7 cellular contexts compared by ENCODE assay signal in the genomic region with DNA sequence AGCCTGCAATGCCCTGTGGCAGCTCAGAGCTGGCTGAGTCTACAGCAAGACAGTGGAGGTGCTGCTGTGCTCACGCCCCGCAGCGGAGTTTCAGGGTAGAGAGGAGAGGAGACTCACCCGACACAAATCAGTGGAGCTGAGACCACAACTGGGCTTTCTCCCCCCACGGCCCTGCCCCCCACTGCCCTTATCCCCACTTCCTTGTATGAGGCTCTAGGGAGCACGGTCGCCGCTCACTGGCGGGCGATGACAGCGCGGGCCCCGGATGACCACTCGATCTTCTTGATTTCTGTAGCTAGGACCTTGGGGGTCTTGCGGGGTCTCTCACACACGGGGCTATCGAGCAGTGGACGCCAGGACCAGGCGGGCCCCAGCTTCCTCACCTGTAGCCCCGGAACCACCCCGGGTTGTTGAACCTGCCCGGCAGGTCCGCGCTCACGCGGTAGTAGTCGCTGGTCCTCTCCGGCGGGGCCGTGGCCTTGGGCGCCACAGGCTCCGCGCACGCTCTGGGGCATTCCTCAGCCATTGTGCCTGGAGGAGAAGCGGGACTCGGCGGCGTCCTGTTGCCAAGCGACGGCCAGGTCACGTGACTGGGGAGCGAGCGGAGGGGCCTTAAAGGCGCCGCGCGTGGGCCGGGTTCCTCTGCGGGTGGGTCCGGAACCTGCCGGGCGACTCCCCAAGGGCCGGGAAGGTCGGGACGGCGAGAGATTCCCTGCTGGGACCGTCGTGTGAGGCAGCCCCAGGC.
DNase-seq lines count a peak whose midpoint lies in the region; ATAC-seq lines count a peak whose summit lies in the region.

No MANE protein-coding gene starts in this region.

- peak; percentile 54 for ATAC-seq in GM18502 (IDR thresholded peaks at IDR 0.05; ENCODE audit: poor library complexity, unreplicated experiment)
- peak; percentile 40 for ATAC-seq in HG03442 (IDR thresholded peaks at IDR 0.05; ENCODE audit: unreplicated experiment)

- H3K36me3 ChIP-seq in effector memory CD4-positive, alpha-beta T cell (ENCODE audit: control insufficient read depth, insufficient read depth, low read length) = peaks cover 20% of the 10 kb centered on the region

- no peaks in the 10 kb centered on the region for H3K27me3 ChIP-seq in effector memory CD4-positive, alpha-beta T cell (replicated peaks; ENCODE audit: control insufficient read depth, insufficient read depth, low read length, poor library complexity, severe bottlenecking)

- peaks cover 24% of the 10 kb centered on the region for H3K4me1 ChIP-seq in effector memory CD4-positive, alpha-beta T cell (ENCODE audit: control insufficient read depth, insufficient read depth, low read length, poor library complexity, severe bottlenecking)

- H3K27ac ChIP-seq in effector memory CD4-positive, alpha-beta T cell (ENCODE audit: insufficient read depth, low read length, poor library complexity, severe bottlenecking) = peak overlapping the region; percentile 58

- peak overlapping the region; percentile 97 for H3K4me3 ChIP-seq in effector memory CD4-positive, alpha-beta T cell (ENCODE audit: insufficient read depth, low read depth, low read length, poor library complexity, severe bottlenecking)

- H3K9me3 ChIP-seq in effector memory CD4-positive, alpha-beta T cell (ENCODE audit: control insufficient read depth, low read length) = no peaks in the 10 kb centered on the region

- DNase-seq in NCI-H774 (lab: John Stamatoyannopoulos, UW) (peak; percentile 83), medulla oblongata (ENCODE audit: extremely low spot score) (peak; percentile 95)
- DNase-seq in activated CD8-positive, alpha-beta memory T cell treated with anti-CD3 and anti-CD28 coated beads for 24 hours = peak; percentile 96
- DNase-seq in effector memory CD4-positive, alpha-beta T cell = peak; percentile 75 to 91 (median 82)
- peak; percentile 73 to 83 (median 78) for DNase-seq in stimulated activated CD4-positive, alpha-beta T cell treated with anti-CD3 and anti-CD28 coated beads, TNF-alpha, amount 100 ng/mL, for 1 hour (ENCODE audit: low read depth in 3 of 3, low spot score in 1 of 3)

Comparison
In these comparisons a context has a peak if more than half of its experiments do, and no peak if none do; other contexts are left out.
1. Peak in every context shown above with its lines: DNase-seq, ATAC-seq, H3K4me3 ChIP-seq and H3K27ac ChIP-seq.